ENCODE assay signal across 10 cellular contexts in genomic region chr7:378551-379455, GRCh38.
DNase-seq lines count a peak whose midpoint lies in the region; ATAC-seq, FAIRE-seq and TF ChIP-seq lines count a peak whose summit lies in the region.
"Had no signal": no experiment of that assay in that cellular context is flagged by ENCODE, and none has a peak within 500 bp of the region (broad histone marks: within the 10 kb centered on the region; RNA-seq: fewer than 3 reads in every experiment).

No MANE protein-coding gene starts in this region.

- peak; percentile 74 for DNase-seq in H7
- DNase-seq in activated naive CD8-positive, alpha-beta T cell treated with anti-CD3 and anti-CD28 coated beads, Interleukin-2, amount 50 U/mL, for 24 hours, result peak; percentile 3
- DNase-seq in keratinocyte (ENCODE audit: low read depth, low spot score), result no peak
- DNase-seq in Kasumi-1 (lab: John Stamatoyannopoulos, UW), result no peak
- no peak for DNase-seq in activated T-helper 1 cell treated with anti-CD3 and anti-CD28 coated beads, Interleukin-12 subunit alpha, Interleukin-12 subunit beta, Interleukin-2, Interleukin-4 antibody, amounts not matched to agents 30 ng/mL and 10 ng/mL and 1 ng/mL, durations not matched to agents 14 hours and 24 hours and 36 hours (ENCODE audit: low spot score)
- DNase-seq: NCI-H524 treated with DMSO at 0.1 percent for 48 hours had no signal

- ATAC-seq in activated naive CD8-positive, alpha-beta T cell treated with anti-CD3 and anti-CD28 coated beads, Interleukin-2, amount 50 U/mL, for 24 hours, result no peak
- ATAC-seq in HG02870 (IDR thresholded peaks at IDR 0.05; ENCODE audit: unreplicated experiment) (no peak), GM18511 (IDR thresholded peaks at IDR 0.05; ENCODE audit: unreplicated experiment) (no peak)

- H3K9ac ChIP-seq in keratinocyte (ENCODE audit: control insufficient read depth, extremely low read depth, insufficient read depth, low read length) (no peak overlapping the region), skeletal muscle tissue (ENCODE audit: low read depth in 1 of 3, low read length in 3 of 3) (peak overlapping the region in 2 of 3 donors; percentile 50 to 68)

- dilution Hi-C loops in keratinocyte (cut with MboI; ENCODE audit: extremely low pct_ligation_motif_present, low sequenced_read_pairs), result no loop called here

- H2AFZ ChIP-seq in keratinocyte (ENCODE audit: control insufficient read depth, low read length), result no peak overlapping the region

- no peaks in the 10 kb centered on the region for H4K20me1 ChIP-seq in keratinocyte (ENCODE audit: control insufficient read depth, extremely low read depth, insufficient read depth, low read length)

- H3K4me1 ChIP-seq in keratinocyte (ENCODE audit: control insufficient read depth, extremely low read depth, insufficient read depth, low read length), result peaks cover 19% of the 10 kb centered on the region
- peaks cover 12 to 21% (median 13%) of the 10 kb centered on the region in 3 donors for H3K4me1 ChIP-seq in skeletal muscle tissue (ENCODE audit: control insufficient read depth in 3 of 3, insufficient read depth in 3 of 3, low read length in 3 of 3)

- H3K9me3 Mint-ChIP-seq in activated naive CD8-positive, alpha-beta T cell treated with anti-CD3 and anti-CD28 coated beads, Interleukin-2, amount 50 U/mL, for 24 hours, result peaks cover 21% of the 10 kb centered on the region
- peaks cover 13% of the 10 kb centered on the region for H3K9me3 Mint-ChIP-seq in activated T-helper 1 cell treated with anti-CD3 and anti-CD28 coated beads, Interleukin-12 subunit alpha, Interleukin-12 subunit beta, Interleukin-2, Interleukin-4 antibody, amounts not matched to agents 30 ng/mL and 10 ng/mL and 1 ng/mL, durations not matched to agents 14 hours and 24 hours and 36 hours

- no peak overlapping the region for H3K4me3 Mint-ChIP-seq in activated naive CD8-positive, alpha-beta T cell treated with anti-CD3 and anti-CD28 coated beads, Interleukin-2, amount 50 U/mL, for 24 hours
- no peak overlapping the region for H3K4me3 Mint-ChIP-seq in activated T-helper 1 cell treated with anti-CD3 and anti-CD28 coated beads, Interleukin-12 subunit alpha, Interleukin-12 subunit beta, Interleukin-2, Interleukin-4 antibody, amounts not matched to agents 30 ng/mL and 10 ng/mL and 1 ng/mL, durations not matched to agents 14 hours and 24 hours and 36 hours

- H3K27ac ChIP-seq in keratinocyte (ENCODE audit: control insufficient read depth, insufficient read depth, low read length), result no peak overlapping the region
- H3K27ac ChIP-seq in skeletal muscle tissue (ENCODE audit: low read depth, low read length), result no peak overlapping the region

- H3K36me3 ChIP-seq in H7 (replicated peaks; ENCODE audit: control insufficient read depth, insufficient read depth, low read length) (no peaks in the 10 kb centered on the region), keratinocyte (ENCODE audit: control insufficient read depth in 2 of 2, extremely low read depth in 1 of 2, insufficient read depth in 2 of 2, low read length in 2 of 2) (no peaks in the 10 kb centered on the region), skeletal muscle tissue (ENCODE audit: control insufficient read depth in 3 of 3, insufficient read depth in 3 of 3, low read length in 3 of 3) (no peaks in the 10 kb centered on the region)

- H3K27me3 ChIP-seq in H7 (ENCODE audit: control insufficient read depth, insufficient read depth, low read length), result peaks cover 4% of the 10 kb centered on the region
- H3K27me3 ChIP-seq in keratinocyte (ENCODE audit: control insufficient read depth, extremely low read depth, insufficient read depth, low read length), result no peaks in the 10 kb centered on the region
- peaks cover 7 to 49% (median 33%) of the 10 kb centered on the region in 3 donors for H3K27me3 ChIP-seq in skeletal muscle tissue (ENCODE audit: control insufficient read depth in 3 of 3, insufficient read depth in 3 of 3, low read length in 3 of 3)

- FAIRE-seq in keratinocyte (lab: Jason Lieb, UNC), result no peak
- FAIRE-seq: GM19239 had no signal

- peak overlapping the region; percentile 48 for H3K4me2 ChIP-seq in keratinocyte (ENCODE audit: control insufficient read depth, extremely low read depth, insufficient read depth, low read depth, low read length)

- intact Hi-C loops in activated T-helper 1 cell treated with anti-CD3 and anti-CD28 coated beads, Interleukin-12 subunit alpha, Interleukin-12 subunit beta, Interleukin-2, Interleukin-4 antibody, amounts not matched to agents 30 ng/mL and 10 ng/mL and 1 ng/mL, durations not matched to agents 14 hours and 24 hours and 36 hours (cut with micrococcal nuclease), result no loop called here

- H3K27me3 Mint-ChIP-seq in activated naive CD8-positive, alpha-beta T cell treated with anti-CD3 and anti-CD28 coated beads, Interleukin-2, amount 50 U/mL, for 24 hours, result no peaks in the 10 kb centered on the region
- H3K27me3 Mint-ChIP-seq in activated T-helper 1 cell treated with anti-CD3 and anti-CD28 coated beads, Interleukin-12 subunit alpha, Interleukin-12 subunit beta, Interleukin-2, Interleukin-4 antibody, amounts not matched to agents 30 ng/mL and 10 ng/mL and 1 ng/mL, durations not matched to agents 14 hours and 24 hours and 36 hours (ENCODE audit: insufficient read depth), result peaks cover 17% of the 10 kb centered on the region

- TF ChIP-seq CTCF in keratinocyte (optimal IDR thresholded peaks at IDR 0.05 in 1 of 3, IDR thresholded peaks at IDR 0.05 in 1 of 3, conservative IDR thresholded peaks at IDR 0.05 in 1 of 3; ENCODE audit: extremely low read depth in 1 of 3, insufficient read depth in 2 of 3, low read length in 3 of 3), result no peak

- peaks cover 26% of the 10 kb centered on the region for H3K4me1 Mint-ChIP-seq in activated naive CD8-positive, alpha-beta T cell treated with anti-CD3 and anti-CD28 coated beads, Interleukin-2, amount 50 U/mL, for 24 hours
- H3K4me1 Mint-ChIP-seq in activated T-helper 1 cell treated with anti-CD3 and anti-CD28 coated beads, Interleukin-12 subunit alpha, Interleukin-12 subunit beta, Interleukin-2, Interleukin-4 antibody, amounts not matched to agents 30 ng/mL and 10 ng/mL and 1 ng/mL, durations not matched to agents 14 hours and 24 hours and 36 hours (ENCODE audit: low read depth), result peaks cover 15% of the 10 kb centered on the region

- H3K27ac Mint-ChIP-seq in activated naive CD8-positive, alpha-beta T cell treated with anti-CD3 and anti-CD28 coated beads, Interleukin-2, amount 50 U/mL, for 24 hours, result no peak overlapping the region
- no peak overlapping the region for H3K27ac Mint-ChIP-seq in activated T-helper 1 cell treated with anti-CD3 and anti-CD28 coated beads, Interleukin-12 subunit alpha, Interleukin-12 subunit beta, Interleukin-2, Interleukin-4 antibody, amounts not matched to agents 30 ng/mL and 10 ng/mL and 1 ng/mL, durations not matched to agents 14 hours and 24 hours and 36 hours

- H3K79me2 ChIP-seq in keratinocyte (ENCODE audit: control insufficient read depth, insufficient read depth, low read length), result no peaks in the 10 kb centered on the region

- H3K9me3 ChIP-seq in keratinocyte (ENCODE audit: control insufficient read depth, low read depth, low read length), result no peaks in the 10 kb centered on the region
- H3K9me3 ChIP-seq in skeletal muscle tissue (ENCODE audit: control insufficient read depth in 3 of 3, low read length in 3 of 3), result no peaks in the 10 kb centered on the region

- H3K36me3 Mint-ChIP-seq in activated naive CD8-positive, alpha-beta T cell treated with anti-CD3 and anti-CD28 coated beads, Interleukin-2, amount 50 U/mL, for 24 hours (ENCODE audit: low read depth), result peaks cover 5% of the 10 kb centered on the region
- peaks cover 10% of the 10 kb centered on the region for H3K36me3 Mint-ChIP-seq in activated T-helper 1 cell treated with anti-CD3 and anti-CD28 coated beads, Interleukin-12 subunit alpha, Interleukin-12 subunit beta, Interleukin-2, Interleukin-4 antibody, amounts not matched to agents 30 ng/mL and 10 ng/mL and 1 ng/mL, durations not matched to agents 14 hours and 24 hours and 36 hours (ENCODE audit: low read depth)

- H3K4me3 ChIP-seq in H7 (ENCODE audit: insufficient read depth, low read depth, low read length) (peak overlapping the region; percentile 39), keratinocyte (ENCODE audit: control insufficient read depth in 2 of 3, extremely low read depth in 1 of 3, insufficient read depth in 2 of 3, low read depth in 1 of 3, low read length in 3 of 3) (no peak overlapping the region), skeletal muscle tissue (ENCODE audit: low read length in 3 of 3) (peak overlapping the region; percentile 49 to 68 (median 56))

- no peaks in the 10 kb centered on the region for H3K9me1 ChIP-seq in keratinocyte (ENCODE audit: control insufficient read depth, extremely low read depth, insufficient read depth, low read length)

Comparison
In these comparisons a context has a peak if more than half of its experiments do, and no peak if none do; other contexts are left out.
1. DNase-seq: peak in H7 (single experiment) and activated naive CD8-positive, alpha-beta T cell treated with anti-CD3 and anti-CD28 coated beads, Interleukin-2, amount 50 U/mL, for 24 hours (single experiment); none in keratinocyte (single experiment), Kasumi-1 (0 of 2) and activated T-helper 1 cell treated with anti-CD3 and anti-CD28 coated beads, Interleukin-12 subunit alpha, Interleukin-12 subunit beta, Interleukin-2, Interleukin-4 antibody, amounts not matched to agents 30 ng/mL and 10 ng/mL and 1 ng/mL, durations not matched to agents 14 hours and 24 hours and 36 hours (single experiment).
2. H3K4me3 ChIP-seq: peak in H7 (single experiment) and skeletal muscle tissue (3 of 3); none in keratinocyte (0 of 3).